1 cellular context compared by ENCODE assay signal in genomic region chr2:24792874-24793751, GRCh38.
TF ChIP-seq lines count a peak whose summit lies in the region.

TSS of gene CENPO (plus strand) at chr2:24793425. CDS start at chr2:24793920, 495 bp downstream.
TSS of gene PTRHD1 (minus strand) at chr2:24793391. CDS start at chr2:24793377, 14 bp downstream.

TF ChIP-seq in K562, 482 proteins besides CTCF, POLR2A, EP300 and RAD21 (continued from another document and continues in another):
- no peak for TF ChIP-seq CREB5 (CRISPR knock-in tag; IDR thresholded peaks at IDR 0.05)
- TF ChIP-seq MYC (IDR thresholded peaks at IDR 0.05; ENCODE audit: low read depth, low read length): peak; percentile 80
- peak; percentile 58; the same call in 1 of the 2 replicates for TF ChIP-seq MYC (CRISPR knock-in tag; IDR thresholded peaks at IDR 0.05; ENCODE audit: borderline replicate concordance, low read depth)
- no peak for TF ChIP-seq MTF1 (CRISPR knock-in tag; IDR thresholded peaks at IDR 0.05; ENCODE audit: borderline replicate concordance)
- no peak for TF ChIP-seq ZNF395 (CRISPR knock-in tag; IDR thresholded peaks at IDR 0.05)
- TF ChIP-seq ZC3H4 (CRISPR knock-in tag; IDR thresholded peaks at IDR 0.05; ENCODE audit: borderline replicate concordance): no peak
- TF ChIP-seq ZMIZ1 (IDR thresholded peaks at IDR 0.05; ENCODE audit: low read depth in 2 of 2, low read length in 2 of 2): peak in 1 of 2 experiments; percentile 62; a peak in 1 of 4 replicates
- TF ChIP-seq ZNF239 (CRISPR knock-in tag; IDR thresholded peaks at IDR 0.05): no peak
- no peak for TF ChIP-seq ZFP30 (CRISPR knock-in tag; IDR thresholded peaks at IDR 0.05; ENCODE audit: borderline replicate concordance)
- peak; percentile 88 for TF ChIP-seq POLR2B (IDR thresholded peaks at IDR 0.05; ENCODE audit: low read depth, partially characterized antibody)
- TF ChIP-seq ZBTB1 (CRISPR knock-in tag; IDR thresholded peaks at IDR 0.05; ENCODE audit: borderline replicate concordance, low read depth): peak; percentile 58; the same call in 1 of the 2 replicates
- no peak for TF ChIP-seq NFIX (CRISPR knock-in tag; IDR thresholded peaks at IDR 0.05; ENCODE audit: low read depth)
- TF ChIP-seq ARID1B (IDR thresholded peaks at IDR 0.05): peak; percentile 56
- peak in 1 of 2 experiments; percentile 33; a peak in 2 of 4 replicates for TF ChIP-seq TBL1XR1 (IDR thresholded peaks at IDR 0.05; ENCODE audit: low read length in 2 of 2)
- TF ChIP-seq ZNF589 (CRISPR knock-in tag; IDR thresholded peaks at IDR 0.05; ENCODE audit: low read depth): no peak
- TF ChIP-seq BRCA1 (IDR thresholded peaks at IDR 0.05): no peak
- TF ChIP-seq BRCA1 (CRISPR knock-in tag; IDR thresholded peaks at IDR 0.05): no peak
- no peak for TF ChIP-seq U2AF1 (optimal IDR thresholded peaks at IDR 0.05; ENCODE audit: low read depth, low read length)
- no peak for TF ChIP-seq NCOA1 (IDR thresholded peaks at IDR 0.05; ENCODE audit: low read depth)
- no peak for TF ChIP-seq XRCC4 (IDR thresholded peaks at IDR 0.05; ENCODE audit: extremely low read depth, insufficient read depth, insufficient read length)
- TF ChIP-seq ZNF609 (CRISPR knock-in tag; IDR thresholded peaks at IDR 0.05; ENCODE audit: borderline replicate concordance): no peak
- peak; percentile 89 for TF ChIP-seq HMGN3 (IDR thresholded peaks at IDR 0.05; ENCODE audit: borderline replicate concordance, extremely low read depth, insufficient read length, low read depth, low read length)
- TF ChIP-seq ZNF436 (CRISPR knock-in tag; IDR thresholded peaks at IDR 0.05): no peak
- no peak for TF ChIP-seq RFX1 (IDR thresholded peaks at IDR 0.05)
- TF ChIP-seq MTA1 (IDR thresholded peaks at IDR 0.05; ENCODE audit: borderline replicate concordance): peak; percentile 53; the same call in 1 of the 2 replicates
- peak; percentile 92 for TF ChIP-seq TCF7L2 (IDR thresholded peaks at IDR 0.05; ENCODE audit: low read depth, low read length)
- peak; percentile 74 for TF ChIP-seq POLR2AphosphoS5 (IDR thresholded peaks at IDR 0.05; ENCODE audit: control insufficient read depth, insufficient read depth, low read depth, low read length)
- TF ChIP-seq ESRRA (IDR thresholded peaks at IDR 0.05; ENCODE audit: borderline replicate concordance, low read depth): peak; percentile 70; the same call in 1 of the 2 replicates
- no peak for TF ChIP-seq ZNF445 (CRISPR knock-in tag; IDR thresholded peaks at IDR 0.05; ENCODE audit: low read depth)
- no peak for TF ChIP-seq ZNF551 (CRISPR knock-in tag; IDR thresholded peaks at IDR 0.05)
- no peak for TF ChIP-seq SFPQ (IDR thresholded peaks at IDR 0.05; ENCODE audit: low read depth, low read length)
- no peak; the same call in 1 of the 2 replicates for TF ChIP-seq CHAMP1 (IDR thresholded peaks at IDR 0.05)
- no peak for TF ChIP-seq KAT8 (IDR thresholded peaks at IDR 0.05; ENCODE audit: low read depth)
- TF ChIP-seq E2F3 (CRISPR knock-in tag; IDR thresholded peaks at IDR 0.05): peak; percentile 93
- no peak for TF ChIP-seq RAD51 (IDR thresholded peaks at IDR 0.05; ENCODE audit: borderline replicate concordance, low read depth)
- TF ChIP-seq THRAP3 (IDR thresholded peaks at IDR 0.05; ENCODE audit: borderline replicate concordance): no peak
- TF ChIP-seq PHF8 (IDR thresholded peaks at IDR 0.05; ENCODE audit: borderline replicate concordance, low read length): peak; percentile 86
- TF ChIP-seq KDM5B (IDR thresholded peaks at IDR 0.05; ENCODE audit: insufficient replicate concordance, low read depth, low read length): peak; percentile 76
- TF ChIP-seq NFIC (IDR thresholded peaks at IDR 0.05): no peak; the same call in 1 of the 2 replicates
- no peak; a peak in 1 of 4 replicates for TF ChIP-seq CSDE1 (IDR thresholded peaks at IDR 0.05)
- TF ChIP-seq ZSCAN32 (CRISPR knock-in tag; IDR thresholded peaks at IDR 0.05): peak; percentile 6; the same call in 1 of the 2 replicates
- TF ChIP-seq ZNF639 (CRISPR knock-in tag; conservative IDR thresholded peaks at IDR 0.05 in 1 of 2, IDR thresholded peaks at IDR 0.05 in 1 of 2): peak in 1 of 2 experiments; percentile 83; a peak in 2 of 4 replicates
- TF ChIP-seq ARID3B (CRISPR knock-in tag; IDR thresholded peaks at IDR 0.05; ENCODE audit: borderline replicate concordance): no peak
- peak; percentile 87 for TF ChIP-seq GABPB1 (CRISPR knock-in tag; IDR thresholded peaks at IDR 0.05)
